10 cellular contexts compared by ENCODE assay signal in the genomic region with DNA sequence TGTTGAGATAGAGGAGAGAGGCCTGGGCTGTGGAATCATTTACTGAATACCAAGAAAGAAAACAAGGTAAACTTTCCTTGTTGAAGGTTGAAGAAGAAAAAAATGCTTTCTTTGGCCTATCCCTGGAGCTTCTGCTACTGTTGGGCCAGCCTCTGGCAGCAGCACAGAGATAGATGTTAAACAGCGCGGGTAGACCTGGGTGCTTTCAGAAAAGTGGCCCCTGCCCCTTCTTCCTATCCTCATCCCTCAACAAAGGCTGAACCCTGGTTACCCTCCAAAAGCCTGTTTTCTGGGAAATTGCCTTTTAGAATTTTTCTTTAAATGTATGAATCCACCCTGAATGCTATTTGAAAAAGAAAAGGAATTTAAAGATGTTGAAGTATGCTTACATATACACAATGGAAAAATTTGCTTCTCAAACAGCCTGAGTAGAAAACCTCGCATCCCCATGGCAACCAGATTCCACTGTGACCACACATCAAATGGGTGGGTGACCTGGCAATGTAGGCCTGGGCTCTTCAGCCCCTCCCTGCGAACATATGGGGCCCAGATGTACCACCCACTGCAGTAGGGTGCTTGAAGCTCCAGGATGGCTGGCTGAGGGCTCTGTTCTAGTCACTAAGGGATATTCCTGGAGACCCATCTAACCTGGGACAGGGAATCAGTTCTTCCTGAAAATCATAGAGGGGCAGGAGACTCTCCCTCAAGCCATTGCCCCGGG. TPM values are rescaled to one million over a fixed set of nuclear protein-coding genes. Genes with fewer than 3 reads are reported as not detected.
DNase-seq lines count a peak whose midpoint lies in the region; FAIRE-seq and TF ChIP-seq lines count a peak whose summit lies in the region.
"Had no signal": no experiment of that assay in that cellular context is flagged by ENCODE, and none has a peak within 500 bp of the region (broad histone marks: within the 10 kb centered on the region; RNA-seq: fewer than 3 reads in every experiment).

No MANE protein-coding gene starts in this region.

- H3K27ac ChIP-seq in SJCRH30 = peak overlapping the region; percentile 53
- H3K27ac ChIP-seq in fibroblast of lung (ENCODE audit: insufficient read depth, low read length) = peak overlapping the region; percentile 94

- H3K4me3 ChIP-seq in SJCRH30 = peak overlapping the region; percentile 36
- no peak overlapping the region for H3K4me3 ChIP-seq in fibroblast of lung (replicated peaks in 1 of 4; ENCODE audit: control extremely low read depth in 1 of 4, insufficient read depth in 1 of 4, low read depth in 3 of 4, low read length in 4 of 4)
- H3K4me3 ChIP-seq in retinal pigment epithelial cell (ENCODE audit: low read length) = no peak overlapping the region

- TF ChIP-seq POLR2A in H54 (IDR thresholded peaks at IDR 0.05; ENCODE audit: low read depth, low read length) = no peak

- DNase-seq in H54 (ENCODE audit: insufficient read length, low spot score) = peak; percentile 46
- peak; percentile 88 to 89 for DNase-seq in SJCRH30
- peak; percentile 99 to 100 for DNase-seq in fibroblast of lung (ENCODE audit: low read depth in 2 of 2)
- DNase-seq in retinal pigment epithelial cell (ENCODE audit: low read depth) = peak; percentile 94
- no peak for DNase-seq in NK-92 treated with Interleukin-12 subunit alpha and Interleukin-12 subunit beta, amount 100 ng/mL, for 24 hours (lab: John Stamatoyannopoulos, UW)
- DNase-seq in NCI-H774 (lab: John Stamatoyannopoulos, UW) = no peak
- DNase-seq in NCI-H2107 (lab: John Stamatoyannopoulos, UW) = no peak
- DNase-seq: activated CD4-positive, alpha-beta T cell treated with anti-CD3 and anti-CD28 coated beads, Interleukin-2, amount 10 ng/mL, durations not matched to agents 7 days and 5 days; immature natural killer cell; MV-4-11 had no signal

- TF ChIP-seq CTCF in fibroblast of lung (conservative IDR thresholded peaks at IDR 0.05 in 1 of 2, IDR thresholded peaks at IDR 0.05 in 1 of 2; ENCODE audit: low read depth in 1 of 2, low read length in 2 of 2) (no peak), retinal pigment epithelial cell (conservative IDR thresholded peaks at IDR 0.05; ENCODE audit: low read depth, low read length) (no peak)

- H3K36me3 ChIP-seq in SJCRH30 = no peaks in the 10 kb centered on the region
- H3K36me3 ChIP-seq in fibroblast of lung (ENCODE audit: control insufficient read depth, insufficient read depth, low read length) = no peaks in the 10 kb centered on the region

- H3K27me3 ChIP-seq in SJCRH30 (no peaks in the 10 kb centered on the region), fibroblast of lung (ENCODE audit: control insufficient read depth, insufficient read depth, low read length) (no peaks in the 10 kb centered on the region)

- peak overlapping the region; percentile 56 for H3K4me2 ChIP-seq in fibroblast of lung (ENCODE audit: extremely low read depth, insufficient read depth, low read length)

- no peak for FAIRE-seq in H54 (lab: Jason Lieb, UNC)

- H3K9me3 ChIP-seq in SJCRH30 (replicated peaks) (no peaks in the 10 kb centered on the region), fibroblast of lung (ENCODE audit: control insufficient read depth, insufficient read depth, low read depth, low read length) (no peaks in the 10 kb centered on the region)

- H4K20me1 ChIP-seq in fibroblast of lung (ENCODE audit: control insufficient read depth, extremely low read depth, insufficient read depth, low read length) = no peaks in the 10 kb centered on the region

- H2AFZ ChIP-seq in fibroblast of lung (ENCODE audit: low read length) = no peak overlapping the region

- H3K9ac ChIP-seq in fibroblast of lung (ENCODE audit: insufficient read depth, low read length) = peak overlapping the region; percentile 56

- no peaks in the 10 kb centered on the region for H3K79me2 ChIP-seq in fibroblast of lung (ENCODE audit: control insufficient read depth, insufficient read depth, low read length)

- peaks cover 14% of the 10 kb centered on the region for H3K4me1 ChIP-seq in SJCRH30
- peaks cover 27% of the 10 kb centered on the region for H3K4me1 ChIP-seq in fibroblast of lung (ENCODE audit: control insufficient read depth, extremely low read depth, insufficient read depth, low read length)

RNA-seq across cellular contexts. Expression of a gene that starts 23.4 kb away (rescaled TPM):
- total RNA-seq in SJCRH30 (2014; rRNA removed; shearing (Covaris generic)) = 371 and 375 TPM in 2 replicates
- 0.33 TPM in 1 of 2 replicates, not detected in the other for total RNA-seq in fibroblast of lung
- polyA plus RNA-seq in fibroblast of lung = 0.73 and 1.1 TPM in 2 replicates
- 0.68 and 0.94 TPM in 2 replicates for polyA plus RNA-seq in fibroblast of lung (2012)
- 2.0 TPM in 1 of 2 replicates, not detected in the other for polyA minus RNA-seq in fibroblast of lung (ENCODE audit: low replicate concordance)
- total RNA-seq: activated CD4-positive, alpha-beta T cell treated with anti-CD3 and anti-CD28 coated beads, Interleukin-2, amount 10 ng/mL, durations not matched to agents 7 days and 5 days had no signal
- polyA plus RNA-seq: immature natural killer cell had no signal

Comparison
In these comparisons a context has a peak if more than half of its experiments do, and no peak if none do; other contexts are left out.
1. DNase-seq: peak in H54 (single experiment), SJCRH30 (2 of 2), fibroblast of lung (2 of 2) and retinal pigment epithelial cell (single experiment); none in NK-92 treated with Interleukin-12 subunit alpha and Interleukin-12 subunit beta, amount 100 ng/mL, for 24 hours (single experiment), NCI-H774 (single experiment) and NCI-H2107 (single experiment).
2. RNA of a gene that starts 23.4 kb away (total RNA-seq): 371 to 375 TPM in SJCRH30; 0.33 TPM in fibroblast of lung; every median in the first group is over 100 times any median in the second.